In genomic region chr1:199305053-199305452, GRCh38 we compare ENCODE assay signal across 27 cellular contexts.
"Had no signal": no experiment of that assay in that cellular context is flagged by ENCODE, and none has a peak within 500 bp of the region (broad histone marks: within the 10 kb centered on the region; RNA-seq: fewer than 3 reads in every experiment).

No MANE protein-coding gene starts in this region.

- H3K4me1 ChIP-seq: colonic mucosa, esophagus muscularis mucosa, esophagus squamous epithelium, gastrocnemius medialis, gastroesophageal sphincter, heart left ventricle, heart right ventricle had no signal

- H3K4me3 ChIP-seq: colonic mucosa, coronary artery, dorsolateral prefrontal cortex, esophagus muscularis mucosa, esophagus squamous epithelium, gastrocnemius medialis, gastroesophageal sphincter, heart left ventricle, heart right ventricle, hepatocyte had no signal

- H3K79me2 ChIP-seq: hepatocyte had no signal

- H3K9me3 ChIP-seq: colonic mucosa, esophagus muscularis mucosa, esophagus squamous epithelium, gastrocnemius medialis, gastroesophageal sphincter, heart left ventricle, heart right ventricle had no signal

- H2AFZ ChIP-seq: hepatocyte had no signal

- H3K27ac ChIP-seq: colonic mucosa, coronary artery, dorsolateral prefrontal cortex, epithelial cell of prostate, esophagus muscularis mucosa, esophagus squamous epithelium, foreskin keratinocyte, gastrocnemius medialis, gastroesophageal sphincter, heart left ventricle, heart right ventricle, hepatocyte had no signal

- H3K27me3 ChIP-seq: colonic mucosa, dorsolateral prefrontal cortex, esophagus muscularis mucosa, esophagus squamous epithelium, foreskin keratinocyte, gastrocnemius medialis, gastroesophageal sphincter, heart left ventricle, heart right ventricle, hepatocyte had no signal

- DNase-seq: colonic mucosa; cortex of kidney; dermis blood vessel endothelial cell; dorsolateral prefrontal cortex; effector CD4-positive, alpha-beta T cell; effector CD8-positive, alpha-beta T cell; effector memory CD4-positive, alpha-beta T cell; effector memory CD8-positive, alpha-beta T cell; endodermal cell; erythroblast; esophagus squamous epithelium; foreskin fibroblast; foreskin keratinocyte; foreskin melanocyte; gastrocnemius medialis; glutamatergic neuron; head of caudate nucleus; heart left ventricle; heart right ventricle had no signal

- H3K4me2 ChIP-seq: hepatocyte had no signal

- FAIRE-seq: colon, endometrium, frontal cortex had no signal

- H3K36me3 ChIP-seq: colonic mucosa, esophagus muscularis mucosa, esophagus squamous epithelium, gastrocnemius medialis, gastroesophageal sphincter, heart left ventricle, heart right ventricle had no signal
